Comparison of ENCODE assay signal across 1 cellular context in genomic region chr16:88349903-88350900, GRCh38.
TF ChIP-seq lines count a peak whose summit lies in the region.

No MANE protein-coding gene starts in this region.

TF ChIP-seq in H1, 55 proteins besides CTCF, POLR2A, EP300 and RAD21:
- TF ChIP-seq PHF8 (conservative IDR thresholded peaks at IDR 0.05; ENCODE audit: low read depth, low read length) (no peak), CEBPB (IDR thresholded peaks at IDR 0.05; ENCODE audit: low read depth, low read length) (no peak), SIRT6 (IDR thresholded peaks at IDR 0.05; ENCODE audit: low read length) (no peak), TAF1 (IDR thresholded peaks at IDR 0.05; ENCODE audit: low read depth, low read length) (no peak), SUZ12 (IDR thresholded peaks at IDR 0.05; ENCODE audit: low read length) (no peak), JUN (IDR thresholded peaks at IDR 0.05; ENCODE audit: low read depth, low read length) (no peak), CBX5 (IDR thresholded peaks at IDR 0.05; ENCODE audit: low read depth, low read length) (no peak), E2F6 (IDR thresholded peaks at IDR 0.05) (no peak)
- TF ChIP-seq, protein P1, sequence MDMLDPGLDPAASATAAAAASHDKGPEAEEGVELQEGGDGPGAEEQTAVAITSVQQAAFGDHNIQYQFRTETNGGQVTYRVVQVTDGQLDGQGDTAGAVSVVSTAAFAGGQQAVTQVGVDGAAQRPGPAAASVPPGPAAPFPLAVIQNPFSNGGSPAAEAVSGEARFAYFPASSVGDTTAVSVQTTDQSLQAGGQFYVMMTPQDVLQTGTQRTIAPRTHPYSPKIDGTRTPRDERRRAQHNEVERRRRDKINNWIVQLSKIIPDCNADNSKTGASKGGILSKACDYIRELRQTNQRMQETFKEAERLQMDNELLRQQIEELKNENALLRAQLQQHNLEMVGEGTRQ (IDR thresholded peaks at IDR 0.05; ENCODE audit: low read length) = no peak
